8 cellular contexts compared by ENCODE assay signal in the genomic region with DNA sequence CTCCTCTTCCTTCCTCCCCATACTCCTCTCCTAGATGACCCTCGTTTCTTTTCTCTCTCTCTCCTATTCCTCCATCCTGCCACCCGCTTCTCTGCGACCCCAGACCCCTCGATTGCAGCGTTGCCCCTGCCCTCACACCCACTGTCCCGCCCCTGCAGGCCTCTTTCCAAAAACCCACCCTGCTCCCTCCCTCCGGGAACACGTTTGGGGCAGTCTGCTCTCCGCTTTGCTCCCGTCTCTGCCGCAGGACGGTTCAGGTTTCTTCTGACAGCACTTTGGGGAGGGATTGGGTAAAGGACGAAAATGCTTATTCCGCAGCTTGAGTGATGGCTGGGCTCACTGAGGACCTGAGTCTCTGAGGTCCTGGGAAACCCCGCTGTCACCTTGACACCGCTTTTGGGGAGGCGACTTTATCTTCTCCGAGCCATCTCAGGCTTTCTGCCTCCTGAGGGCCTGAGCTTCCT. TPM values are rescaled to one million over a fixed set of nuclear protein-coding genes. Genes with fewer than 3 reads are reported as not detected.
DNase-seq lines count a peak whose midpoint lies in the region; ATAC-seq and TF ChIP-seq lines count a peak whose summit lies in the region.

No MANE protein-coding gene starts in this region.

- ATAC-seq in GM18517 (IDR thresholded peaks at IDR 0.05; ENCODE audit: unreplicated experiment) = no peak

- TF ChIP-seq CTCF in AG09309 (IDR thresholded peaks at IDR 0.05; ENCODE audit: control insufficient read depth, insufficient read depth, low read depth, low read length, missing control alignments) (no peak), fibroblast of the aortic adventitia (IDR thresholded peaks at IDR 0.05; ENCODE audit: insufficient read depth, low read length) (no peak), neutrophil (IDR thresholded peaks at IDR 0.05) (no peak)

- DNase-seq in AG09309 (ENCODE audit: low read depth) = no peak
- DNase-seq in GM19238 (ENCODE audit: insufficient read length, low spot score) = peak; percentile 46
- DNase-seq in KG1 (lab: John Stamatoyannopoulos, UW) = peak; percentile 18
- peak; percentile 63 to 64 for DNase-seq in activated T-cell treated with anti-CD3 and anti-CD28 coated beads, Interleukin-2, amount 50 U/mL, for 48 hours
- DNase-seq in fibroblast of the aortic adventitia (ENCODE audit: low read depth) = peak; percentile 32
- DNase-seq in HuH-7.5 (ENCODE audit: low spot score) = no peak

- no peaks in the 10 kb centered on the region for H3K9me3 ChIP-seq in neutrophil

- H3K4me3 ChIP-seq in AG09309 (ENCODE audit: control insufficient read depth, low read depth, low read length) (peak overlapping the region; percentile 66), fibroblast of the aortic adventitia (ENCODE audit: low read depth, low read length) (peak overlapping the region; percentile 96), neutrophil (ENCODE audit: low read depth in 1 of 2, low read length in 1 of 2) (peak overlapping the region; percentile 97 to 98)

- peak overlapping the region; percentile 95 for H3K27ac ChIP-seq in neutrophil

- H3K36me3 ChIP-seq in neutrophil = peaks cover 31% of the 10 kb centered on the region

- peaks cover 30 to 35% of the 10 kb centered on the region in 2 experiments for H3K4me1 ChIP-seq in neutrophil (ENCODE audit: control insufficient read depth in 1 of 2, insufficient read depth in 1 of 2, low read depth in 1 of 2, low read length in 1 of 2)

- no peaks in the 10 kb centered on the region for H3K27me3 ChIP-seq in neutrophil

RNA-seq across cellular contexts. Expression of gene NDE1, which starts 0.7 kb away (rescaled TPM):
- total RNA-seq in fibroblast of the aortic adventitia (ENCODE audit: low replicate concordance) = 17.5 and 38.9 TPM in 2 replicates

RNA-seq across cellular contexts. Expression of gene MARF1, which starts 7.8 kb away (rescaled TPM):
- total RNA-seq in fibroblast of the aortic adventitia (ENCODE audit: low replicate concordance) = 27.1 and 74.8 TPM in 2 replicates

Comparison
In these comparisons a context has a peak if more than half of its experiments do, and no peak if none do; other contexts are left out.
1. DNase-seq: peak in GM19238 (single experiment), KG1 (single experiment), activated T-cell treated with anti-CD3 and anti-CD28 coated beads, Interleukin-2, amount 50 U/mL, for 48 hours (2 of 2) and fibroblast of the aortic adventitia (single experiment); none in AG09309 (single experiment) and HuH-7.5 (single experiment).
2. Peak in every context shown above with its lines, with median percentiles within 50 percentile points of each other: H3K4me3 ChIP-seq.